In genomic region chr19:52028780-52029123, GRCh38 we compare ENCODE assay signal across 8 cellular contexts. TPM values are rescaled to one million over a fixed set of nuclear protein-coding genes. Genes with fewer than 3 reads are reported as not detected.
A peak's percentile ranks its signal among the peaks of the same experiment; 100 is the strongest.
DNase-seq lines count a peak whose midpoint lies in the region; ATAC-seq and TF ChIP-seq lines count a peak whose summit lies in the region.

No MANE protein-coding gene starts in this region.

- ATAC-seq in HG02759 (IDR thresholded peaks at IDR 0.05; ENCODE audit: unreplicated experiment) (peak; percentile 13), GM21423 (IDR thresholded peaks at IDR 0.05; ENCODE audit: unreplicated experiment) (no peak)

- TF ChIP-seq CTCF in GM12865 (IDR thresholded peaks at IDR 0.05; ENCODE audit: insufficient read depth, low read depth, low read length, missing control alignments) (no peak), fibroblast of pulmonary artery (IDR thresholded peaks at IDR 0.05; ENCODE audit: low read length, missing control alignments) (no peak), progenitor cell of endocrine pancreas (IDR thresholded peaks at IDR 0.05; ENCODE audit: unreplicated experiment) (no peak)

- H3K27ac ChIP-seq in SJCRH30 = peak overlapping the region; percentile 93

- peaks cover 45% of the 10 kb centered on the region for H3K9me3 Mint-ChIP-seq in progenitor cell of endocrine pancreas (ENCODE audit: low read depth)

- H3K4me1 Mint-ChIP-seq in progenitor cell of endocrine pancreas (ENCODE audit: low read depth) = peaks cover 16% of the 10 kb centered on the region

- peaks cover 64% of the 10 kb centered on the region for H3K36me3 Mint-ChIP-seq in progenitor cell of endocrine pancreas (ENCODE audit: insufficient read depth)

- H3K27me3 Mint-ChIP-seq in progenitor cell of endocrine pancreas = no peaks in the 10 kb centered on the region

- no peak for DNase-seq in GM12865 (ENCODE audit: low read depth)
- no peak for DNase-seq in SJCRH30
- DNase-seq in fibroblast of pulmonary artery (ENCODE audit: low read depth) = no peak
- DNase-seq in progenitor cell of endocrine pancreas (ENCODE audit: low spot score, unreplicated experiment) = no peak
- no peak for DNase-seq in foreskin melanocyte
- no peak for DNase-seq in activated gamma-delta T cell (lab: John Stamatoyannopoulos, UW)

- peaks cover 18% of the 10 kb centered on the region for H3K9me3 ChIP-seq in SJCRH30 (replicated peaks)

- peak overlapping the region; percentile 64 for H3K4me3 ChIP-seq in GM12865 (ENCODE audit: low read depth, low read length)
- peak overlapping the region; percentile 93 for H3K4me3 ChIP-seq in SJCRH30
- peak overlapping the region; percentile 96 for H3K4me3 ChIP-seq in fibroblast of pulmonary artery (replicated peaks; ENCODE audit: low read depth, low read length)

- no peaks in the 10 kb centered on the region for H3K4me1 ChIP-seq in SJCRH30

- H3K27ac Mint-ChIP-seq in progenitor cell of endocrine pancreas = peak overlapping the region; percentile 96

- peaks cover 39% of the 10 kb centered on the region for H3K36me3 ChIP-seq in SJCRH30

- H3K27me3 ChIP-seq in SJCRH30 = no peaks in the 10 kb centered on the region

- peak overlapping the region; percentile 97 for H3K4me3 Mint-ChIP-seq in progenitor cell of endocrine pancreas (ENCODE audit: low read depth)

RNA-seq across cellular contexts. Expression of gene ZNF614, which starts 0.6 kb away (rescaled TPM):
- 22.3 TPM in 2 replicates for total RNA-seq in SJCRH30 (2014; rRNA removed; shearing (Covaris generic))
- 14.4 and 14.8 TPM in 2 replicates for total RNA-seq in progenitor cell of endocrine pancreas

RNA-seq across cellular contexts. Expression of gene ZNF432, which starts 19.9 kb away (rescaled TPM):
- 8.6 and 10.0 TPM in 2 replicates for total RNA-seq in SJCRH30 (2014; rRNA removed; shearing (Covaris generic))
- 27.2 and 33.6 TPM in 2 replicates for total RNA-seq in progenitor cell of endocrine pancreas

RNA-seq across cellular contexts. Expression of gene ZNF615, which starts 20.7 kb away (rescaled TPM):
- 10.4 and 11.4 TPM in 2 replicates for total RNA-seq in SJCRH30 (2014; rRNA removed; shearing (Covaris generic))
- 17.5 and 17.7 TPM in 2 replicates for total RNA-seq in progenitor cell of endocrine pancreas

RNA-seq across cellular contexts. Expression of gene ZNF350, which starts 42.1 kb away (rescaled TPM):
- 6.1 and 7.3 TPM in 2 replicates for total RNA-seq in SJCRH30 (2014; rRNA removed; shearing (Covaris generic))
- total RNA-seq in progenitor cell of endocrine pancreas = 14.2 and 14.3 TPM in 2 replicates
